ENCODE assay signal across 8 cellular contexts in the genomic region with DNA sequence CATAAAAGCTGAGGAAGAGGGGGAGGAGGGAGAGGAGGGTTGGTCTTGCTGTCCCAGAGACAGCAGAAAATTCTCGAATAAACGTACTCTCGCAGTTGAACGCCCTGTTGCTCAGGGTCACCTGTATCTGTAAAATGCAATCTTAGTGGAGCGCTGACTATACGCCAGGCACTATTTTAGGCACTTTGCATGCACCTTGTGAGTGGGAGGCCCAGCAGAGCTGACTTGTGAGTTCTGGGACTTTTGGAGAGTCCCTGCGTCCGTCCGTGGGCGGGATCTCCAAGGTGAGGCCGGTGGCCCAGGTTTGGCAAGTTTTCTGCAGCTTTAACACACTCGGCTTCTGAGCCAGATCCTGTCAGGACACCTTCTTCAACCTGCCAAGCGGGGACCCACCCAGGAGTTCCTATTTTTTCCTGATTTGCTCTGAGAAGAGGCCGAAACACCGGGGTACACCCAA.
DNase-seq lines count a peak whose midpoint lies in the region; ATAC-seq, FAIRE-seq and TF ChIP-seq lines count a peak whose summit lies in the region.

No MANE protein-coding gene starts in this region.

- DNase-seq in activated naive CD4-positive, alpha-beta T cell treated with Interleukin-2 at 50 U/mL for 16 hours, result peak; percentile 53
- peak; percentile 23 for DNase-seq in stimulated activated CD4-positive, alpha-beta T cell treated with anti-CD3 and anti-CD28 coated beads, Interleukin-1b, Interleukin-23, amount 100 ng/mL, for 48 hours
- DNase-seq in H54 (ENCODE audit: insufficient read length, low spot score), result no peak
- DNase-seq in germinal center (ENCODE audit: low spot score), result no peak
- no peak for DNase-seq in NCI-H345 treated with DMSO at 0.1 percent for 48 hours (lab: John Stamatoyannopoulos, UW; ENCODE audit: unreplicated experiment)

- H3K4me1 ChIP-seq in iPS-20b (ENCODE audit: insufficient read depth, low read length), result peaks cover 29% of the 10 kb centered on the region

- peak overlapping the region; percentile 60; the same call in 1 of the 2 replicates for H3K9ac ChIP-seq in iPS-20b (ENCODE audit: low read depth, low read length)

- ATAC-seq in GM19351 (IDR thresholded peaks at IDR 0.05; ENCODE audit: unreplicated experiment) (peak; percentile 44), HG03432 (IDR thresholded peaks at IDR 0.05; ENCODE audit: unreplicated experiment) (peak; percentile 23)

- H3K4me3 ChIP-seq in iPS-20b (ENCODE audit: low read length), result peak overlapping the region; percentile 63

- peaks cover 20% of the 10 kb centered on the region; the same call in 1 of the 2 replicates for H3K27me3 ChIP-seq in iPS-20b (ENCODE audit: insufficient read depth, low read length)

- no peak overlapping the region for H3K27ac ChIP-seq in iPS-20b (ENCODE audit: low read length)

- no peak for FAIRE-seq in H54 (lab: Jason Lieb, UNC)

- H3K9me3 ChIP-seq in iPS-20b (ENCODE audit: insufficient read depth, low read depth, low read length), result no peaks in the 10 kb centered on the region

- H3K36me3 ChIP-seq in iPS-20b (ENCODE audit: insufficient read depth, low read depth, low read length), result no peaks in the 10 kb centered on the region

- TF ChIP-seq POLR2A in H54 (IDR thresholded peaks at IDR 0.05; ENCODE audit: low read depth, low read length), result no peak

Comparison
In these comparisons a context has a peak if more than half of its experiments do, and no peak if none do; other contexts are left out.
1. DNase-seq: peak in activated naive CD4-positive, alpha-beta T cell treated with Interleukin-2 at 50 U/mL for 16 hours (single experiment) and stimulated activated CD4-positive, alpha-beta T cell treated with anti-CD3 and anti-CD28 coated beads, Interleukin-1b, Interleukin-23, amount 100 ng/mL, for 48 hours (single experiment); none in H54 (single experiment), germinal center (single experiment) and NCI-H345 treated with DMSO at 0.1 percent for 48 hours (single experiment).